In genomic region chr3:125766285-125766826, GRCh38 we compare ENCODE assay signal across 8 cellular contexts.
A peak's percentile ranks its signal among the peaks of the same experiment; 100 is the strongest.
DNase-seq lines count a peak whose midpoint lies in the region; ATAC-seq and TF ChIP-seq lines count a peak whose summit lies in the region.
"Not testable (repeated sequence)": the region's sequence is repeated elsewhere in the genome, so short reads cannot be mapped to it uniquely, and the experiment has no call there.

No MANE protein-coding gene starts in this region.

- H3K36me3 ChIP-seq in ACC112 (ENCODE audit: insufficient read depth, low read length), result not testable (repeated sequence)

- H3K27me3 ChIP-seq in ACC112 (ENCODE audit: insufficient read depth, low read length), result peaks cover 24% of the 10 kb centered on the region
- H3K27me3 ChIP-seq in mononuclear cell (ENCODE audit: insufficient read depth, low read length), result not testable (repeated sequence)

- peak; percentile 91 for TF ChIP-seq CTCF in GM13976 (IDR thresholded peaks at IDR 0.05; ENCODE audit: borderline replicate concordance, control extremely low read depth, extremely low read depth, insufficient read depth, missing control alignments)
- peak; percentile 46 for TF ChIP-seq CTCF in fibroblast of villous mesenchyme (IDR thresholded peaks at IDR 0.05; ENCODE audit: insufficient read depth, low read depth, low read length)

- DNase-seq in GM13976 (ENCODE audit: low spot score) (peak; percentile 79), NCI-H2081 (lab: John Stamatoyannopoulos, UW) (peak; percentile 40 to 51), T-helper 9 cell (peak; percentile 59), fibroblast of villous mesenchyme (ENCODE audit: low read depth) (peak; percentile 42)
- DNase-seq in activated naive CD4-positive, alpha-beta T cell treated with anti-CD3 and anti-CD28 coated beads, Interleukin-2, amount 50 U/mL, for 72 hours (ENCODE audit: low spot score in 2 of 2), result peak; percentile 77 to 84
- DNase-seq in stimulated activated CD4-positive, alpha-beta T cell treated with anti-CD3 and anti-CD28 coated beads, Interleukin-2, amount 100 ng/mL, for 48 hours, result peak; percentile 69 to 71

- not testable (repeated sequence) for H3K36me3 Mint-ChIP-seq in activated naive CD4-positive, alpha-beta T cell treated with anti-CD3 and anti-CD28 coated beads, Interleukin-2, amount 50 U/mL, for 72 hours

- not testable (repeated sequence) for H3K27ac Mint-ChIP-seq in activated naive CD4-positive, alpha-beta T cell treated with anti-CD3 and anti-CD28 coated beads, Interleukin-2, amount 50 U/mL, for 72 hours

- H2AFZ ChIP-seq in ACC112 (ENCODE audit: low read length, unreplicated experiment), result peak overlapping the region; percentile 60

- H3K9me3 Mint-ChIP-seq in activated naive CD4-positive, alpha-beta T cell treated with anti-CD3 and anti-CD28 coated beads, Interleukin-2, amount 50 U/mL, for 72 hours, result not testable (repeated sequence)

- peak overlapping the region; percentile 82 for H3K4me3 ChIP-seq in ACC112 (ENCODE audit: low read depth, low read length)
- H3K4me3 ChIP-seq in fibroblast of villous mesenchyme (ENCODE audit: low read depth, low read length), result peak overlapping the region; percentile 55
- H3K4me3 ChIP-seq in mononuclear cell (ENCODE audit: low read length), result peak overlapping the region; percentile 35

- in situ Hi-C loops in GM13976 (cut with MboI; ENCODE audit: low sequenced_read_pairs, unreplicated experiment), result not testable (repeated sequence)

- not testable (repeated sequence) for H3K4me1 ChIP-seq in ACC112 (ENCODE audit: control insufficient read depth, insufficient read depth, low read length, unreplicated experiment); mononuclear cell (ENCODE audit: insufficient read depth, low read length)

- H3K27ac ChIP-seq in ACC112 (ENCODE audit: low read depth, low read length), result not testable (repeated sequence)

- not testable (repeated sequence) for H3K9me3 ChIP-seq in mononuclear cell (ENCODE audit: low read depth, low read length)

- peak; percentile 38 to 60 for ATAC-seq in activated naive CD4-positive, alpha-beta T cell treated with anti-CD3 and anti-CD28 coated beads, Interleukin-2, amount 50 U/mL, for 72 hours

- H3K79me2 ChIP-seq in ACC112 (ENCODE audit: control insufficient read depth, insufficient read depth, low read length, unreplicated experiment), result not testable (repeated sequence)
